16 cellular contexts compared by ENCODE assay signal in the genomic region with DNA sequence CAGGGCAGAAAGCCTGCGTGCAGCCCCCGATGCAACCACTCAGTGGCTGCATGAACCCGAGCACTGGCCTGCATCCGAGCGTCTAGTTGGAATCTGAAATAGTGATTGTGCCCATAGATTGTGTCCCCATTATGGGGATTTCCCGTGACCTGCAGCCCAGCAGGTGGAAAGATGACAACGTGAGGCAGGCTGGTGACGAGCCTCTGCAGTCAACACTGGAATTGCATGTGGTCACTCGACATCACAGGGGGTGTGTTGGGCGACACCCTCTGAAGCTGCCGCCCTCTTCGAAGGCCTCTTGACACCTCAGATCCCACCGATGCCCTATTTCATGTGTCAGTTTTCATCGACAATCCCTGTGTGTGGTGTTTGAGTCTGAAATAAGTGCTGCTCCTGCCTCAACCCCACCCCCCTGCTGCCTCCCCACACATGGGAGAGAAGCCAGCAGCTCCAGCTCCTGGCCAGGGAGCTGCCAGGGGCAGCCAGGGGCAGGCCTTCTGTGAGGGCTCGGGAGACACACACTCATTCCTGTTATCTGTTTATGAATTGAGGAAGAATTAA.
DNase-seq lines count a peak whose midpoint lies in the region; ATAC-seq and TF ChIP-seq lines count a peak whose summit lies in the region.
"Had no signal": no experiment of that assay in that cellular context is flagged by ENCODE, and none has a peak within 500 bp of the region (broad histone marks: within the 10 kb centered on the region; RNA-seq: fewer than 3 reads in every experiment).

No MANE protein-coding gene starts in this region.

- intact Hi-C loops in activated CD8-positive, alpha-beta T cell treated with anti-CD3 and anti-CD28 coated beads for 36 hours (cut with micrococcal nuclease): no loop called here
- intact Hi-C loops in right cardiac atrium (cut with DNase I): no loop called here
- intact Hi-C loops in sciatic nerve (cut with DNase I): no loop called here

- WGBS in right cardiac atrium: 54% methylated on average over 15 of the region's 15 CpGs

- H3K36me3 Mint-ChIP-seq in activated CD8-positive, alpha-beta T cell treated with anti-CD3 and anti-CD28 coated beads, Interleukin-2, amount 10 ng/mL, durations not matched to agents 7 days and 5 days (ENCODE audit: low read depth): no peaks in the 10 kb centered on the region
- no peaks in the 10 kb centered on the region for H3K36me3 Mint-ChIP-seq in activated CD8-positive, alpha-beta T cell treated with anti-CD3 and anti-CD28 coated beads for 36 hours (ENCODE audit: low read depth)
- H3K36me3 Mint-ChIP-seq: CD14-positive monocyte; mesothelial cell of epicardium; naive thymus-derived CD8-positive, alpha-beta T cell had no signal

- H3K27me3 Mint-ChIP-seq in activated CD8-positive, alpha-beta T cell treated with anti-CD3 and anti-CD28 coated beads, Interleukin-2, amount 10 ng/mL, durations not matched to agents 7 days and 5 days (ENCODE audit: low read depth): peaks cover 38% of the 10 kb centered on the region
- H3K27me3 Mint-ChIP-seq in activated CD8-positive, alpha-beta T cell treated with anti-CD3 and anti-CD28 coated beads for 36 hours: peaks cover 15% of the 10 kb centered on the region

- CTCF ChIA-PET in activated CD8-positive, alpha-beta T cell treated with anti-CD3 and anti-CD28 coated beads, Interleukin-2, amount 10 ng/mL, durations not matched to agents 7 days and 5 days (lab: Charles Lee): interaction anchor here (1.3 kb wide), 1 partner anchor 11 kb away, joined by 3 read pairs; no protein-coding TSS in a partner anchor
- CTCF ChIA-PET in activated CD8-positive, alpha-beta T cell treated with anti-CD3 and anti-CD28 coated beads for 36 hours (lab: Charles Lee): no interaction called here
- CTCF ChIA-PET in HEK293T (lab: Yijun Ruan, JAX): no interaction called here

- H3K9me3 Mint-ChIP-seq in activated CD8-positive, alpha-beta T cell treated with anti-CD3 and anti-CD28 coated beads, Interleukin-2, amount 10 ng/mL, durations not matched to agents 7 days and 5 days (ENCODE audit: insufficient read depth): no peaks in the 10 kb centered on the region
- no peaks in the 10 kb centered on the region for H3K9me3 Mint-ChIP-seq in activated CD8-positive, alpha-beta T cell treated with anti-CD3 and anti-CD28 coated beads for 36 hours
- H3K9me3 Mint-ChIP-seq: mesothelial cell of epicardium; naive thymus-derived CD8-positive, alpha-beta T cell had no signal

- POLR2A ChIA-PET in activated CD8-positive, alpha-beta T cell treated with anti-CD3 and anti-CD28 coated beads, Interleukin-2, amount 10 ng/mL, durations not matched to agents 7 days and 5 days (lab: Charles Lee): no interaction called here
- POLR2A ChIA-PET in activated CD8-positive, alpha-beta T cell treated with anti-CD3 and anti-CD28 coated beads for 36 hours (lab: Charles Lee): no interaction called here
- POLR2A ChIA-PET in HEK293T (lab: Yijun Ruan, JAX): no interaction called here

- TF ChIP-seq CTCF in activated CD8-positive, alpha-beta T cell treated with anti-CD3 and anti-CD28 coated beads for 36 hours (IDR thresholded peaks at IDR 0.05): no peak

- ATAC-seq in activated CD8-positive, alpha-beta T cell treated with anti-CD3 and anti-CD28 coated beads, Interleukin-2, amount 10 ng/mL, durations not matched to agents 7 days and 5 days: no peak
- ATAC-seq in activated CD8-positive, alpha-beta T cell treated with anti-CD3 and anti-CD28 coated beads for 36 hours: no peak
- peak; percentile 34 to 37 for ATAC-seq in right cardiac atrium
- peak; percentile 78 for ATAC-seq in sciatic nerve
- ATAC-seq: naive thymus-derived CD8-positive, alpha-beta T cell had no signal

- peaks cover 4% of the 10 kb centered on the region for H3K4me1 ChIP-seq in right cardiac atrium (ENCODE audit: control insufficient read depth, insufficient read depth, low read length)
- H3K4me1 ChIP-seq: uterus had no signal

- DNase-seq in activated CD8-positive, alpha-beta T cell treated with anti-CD3 and anti-CD28 coated beads, Interleukin-2, amount 10 ng/mL, durations not matched to agents 7 days and 5 days: peak; percentile 17
- DNase-seq in activated CD8-positive, alpha-beta T cell treated with anti-CD3 and anti-CD28 coated beads for 36 hours: no peak
- DNase-seq in SW480 (ENCODE audit: low spot score) (peak; percentile 20), right cardiac atrium (peak in 1 of 3 donors; percentile 59), sciatic nerve (ENCODE audit: low spot score) (no peak), amygdala (lab: John Stamatoyannopoulos, UW) (no peak), HEK293T (ENCODE audit: extremely low spot score) (no peak), GM03348 (ENCODE audit: low spot score) (no peak)
- DNase-seq: HCEC 1CT; KG1; kidney glomerular epithelial cell; naive thymus-derived CD8-positive, alpha-beta T cell; NCI-H187; uterus had no signal

- H3K4me3 Mint-ChIP-seq in activated CD8-positive, alpha-beta T cell treated with anti-CD3 and anti-CD28 coated beads, Interleukin-2, amount 10 ng/mL, durations not matched to agents 7 days and 5 days: peak overlapping the region; percentile 51
- H3K4me3 Mint-ChIP-seq in activated CD8-positive, alpha-beta T cell treated with anti-CD3 and anti-CD28 coated beads for 36 hours: no peak overlapping the region
- H3K4me3 Mint-ChIP-seq: mesothelial cell of epicardium had no signal

- H3K4me3 ChIP-seq in right cardiac atrium (ENCODE audit: low read length): no peak overlapping the region
- H3K4me3 ChIP-seq: uterus had no signal

- H3K27me3 ChIP-seq in right cardiac atrium (ENCODE audit: control insufficient read depth, insufficient read depth): no peaks in the 10 kb centered on the region
- H3K27me3 ChIP-seq: uterus had no signal

- no peak overlapping the region for H3K27ac ChIP-seq in right cardiac atrium (ENCODE audit: low read length)
- H3K27ac ChIP-seq: uterus had no signal

- no peaks in the 10 kb centered on the region for H3K9me3 ChIP-seq in right cardiac atrium (ENCODE audit: control insufficient read depth, low read length)
- H3K9me3 ChIP-seq: uterus had no signal

- peak overlapping the region; percentile 69 for H3K27ac Mint-ChIP-seq in activated CD8-positive, alpha-beta T cell treated with anti-CD3 and anti-CD28 coated beads, Interleukin-2, amount 10 ng/mL, durations not matched to agents 7 days and 5 days
- H3K27ac Mint-ChIP-seq in activated CD8-positive, alpha-beta T cell treated with anti-CD3 and anti-CD28 coated beads for 36 hours: no peak overlapping the region
- H3K27ac Mint-ChIP-seq: mesothelial cell of epicardium had no signal

- H3K4me1 Mint-ChIP-seq in activated CD8-positive, alpha-beta T cell treated with anti-CD3 and anti-CD28 coated beads, Interleukin-2, amount 10 ng/mL, durations not matched to agents 7 days and 5 days (ENCODE audit: low read depth): peaks cover 30% of the 10 kb centered on the region
- peaks cover 13% of the 10 kb centered on the region for H3K4me1 Mint-ChIP-seq in activated CD8-positive, alpha-beta T cell treated with anti-CD3 and anti-CD28 coated beads for 36 hours (ENCODE audit: low read depth)

TF ChIP-seq in HEK293T, 16 proteins besides CTCF, POLR2A, EP300 and RAD21:
- TF ChIP-seq FOXM1 (IDR thresholded peaks at IDR 0.05; ENCODE audit: borderline replicate concordance) (no peak), SP1 (IDR thresholded peaks at IDR 0.05) (no peak), NFRKB (IDR thresholded peaks at IDR 0.05) (no peak), CTBP1 (IDR thresholded peaks at IDR 0.05; ENCODE audit: borderline replicate concordance) (no peak), ZNF384 (IDR thresholded peaks at IDR 0.05) (no peak), SUZ12 (IDR thresholded peaks at IDR 0.05) (no peak), BHLHE40 (IDR thresholded peaks at IDR 0.05; ENCODE audit: borderline replicate concordance) (no peak), ELF4 (IDR thresholded peaks at IDR 0.05) (no peak)
- TF ChIP-seq, protein P1, sequence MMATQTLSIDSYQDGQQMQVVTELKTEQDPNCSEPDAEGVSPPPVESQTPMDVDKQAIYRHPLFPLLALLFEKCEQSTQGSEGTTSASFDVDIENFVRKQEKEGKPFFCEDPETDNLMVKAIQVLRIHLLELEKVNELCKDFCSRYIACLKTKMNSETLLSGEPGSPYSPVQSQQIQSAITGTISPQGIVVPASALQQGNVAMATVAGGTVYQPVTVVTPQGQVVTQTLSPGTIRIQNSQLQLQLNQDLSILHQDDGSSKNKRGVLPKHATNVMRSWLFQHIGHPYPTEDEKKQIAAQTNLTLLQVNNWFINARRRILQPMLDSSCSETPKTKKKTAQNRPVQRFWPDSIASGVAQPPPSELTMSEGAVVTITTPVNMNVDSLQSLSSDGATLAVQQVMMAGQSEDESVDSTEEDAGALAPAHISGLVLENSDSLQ (IDR thresholded peaks at IDR 0.05): no peak

Comparison
In these comparisons a context has a peak if more than half of its experiments do, and no peak if none do; other contexts are left out.
1. DNase-seq: peak in activated CD8-positive, alpha-beta T cell treated with anti-CD3 and anti-CD28 coated beads, Interleukin-2, amount 10 ng/mL, durations not matched to agents 7 days and 5 days (single experiment) and SW480 (single experiment); none in activated CD8-positive, alpha-beta T cell treated with anti-CD3 and anti-CD28 coated beads for 36 hours (single experiment), sciatic nerve (single experiment), amygdala (0 of 56), HEK293T (single experiment) and GM03348 (single experiment).
2. ATAC-seq: peak in right cardiac atrium (2 of 2) and sciatic nerve (single experiment); none in activated CD8-positive, alpha-beta T cell treated with anti-CD3 and anti-CD28 coated beads, Interleukin-2, amount 10 ng/mL, durations not matched to agents 7 days and 5 days (single experiment) and activated CD8-positive, alpha-beta T cell treated with anti-CD3 and anti-CD28 coated beads for 36 hours (single experiment).